15 cellular contexts compared by ENCODE assay signal in genomic region chr5:77066191-77066590, GRCh38.
DNase-seq lines count a peak whose midpoint lies in the region; ATAC-seq and TF ChIP-seq lines count a peak whose summit lies in the region.
"Had no signal": no experiment of that assay in that cellular context is flagged by ENCODE, and none has a peak within 500 bp of the region (broad histone marks: within the 10 kb centered on the region; RNA-seq: fewer than 3 reads in every experiment).

No MANE protein-coding gene starts in this region.

- H3K4me1 ChIP-seq in effector memory CD4-positive, alpha-beta T cell (ENCODE audit: control insufficient read depth, insufficient read depth, low read length, poor library complexity, severe bottlenecking), result no peaks in the 10 kb centered on the region
- H3K4me1 ChIP-seq: gastroesophageal sphincter had no signal

- H3K9me3 ChIP-seq in effector memory CD4-positive, alpha-beta T cell (ENCODE audit: control insufficient read depth, low read length), result no peaks in the 10 kb centered on the region
- H3K9me3 ChIP-seq: gastroesophageal sphincter had no signal

- no peak for TF ChIP-seq CTCF in GM20000 (IDR thresholded peaks at IDR 0.05; ENCODE audit: extremely low read depth, missing control alignments)

- H3K36me3 ChIP-seq in effector memory CD4-positive, alpha-beta T cell (ENCODE audit: control insufficient read depth, insufficient read depth, low read length), result peaks cover 35% of the 10 kb centered on the region

- H3K27me3 ChIP-seq in effector memory CD4-positive, alpha-beta T cell (replicated peaks; ENCODE audit: control insufficient read depth, insufficient read depth, low read length, poor library complexity, severe bottlenecking), result no peaks in the 10 kb centered on the region
- H3K27me3 ChIP-seq: cardiac muscle cell, gastroesophageal sphincter had no signal

- ATAC-seq in GM21529 (IDR thresholded peaks at IDR 0.05; ENCODE audit: unreplicated experiment) (peak; percentile 43), HG03135 (IDR thresholded peaks at IDR 0.05; ENCODE audit: unreplicated experiment) (peak; percentile 24), GM18519 (IDR thresholded peaks at IDR 0.05; ENCODE audit: low FRiP score, unreplicated experiment) (no peak)
- ATAC-seq: activated CD4-positive, CD25-positive, alpha-beta regulatory T cell treated with anti-CD3 and anti-CD28 coated beads, Interleukin-2, amount 50 U/mL, for 24 hours; gastroesophageal sphincter; stimulated activated naive CD8-positive, alpha-beta T cell treated with anti-CD3 and anti-CD28 coated beads, Interleukin-15, Interleukin-2, amounts not matched to agents 100 U/mL and 50 U/mL, for 24 hours had no signal

- no peak overlapping the region for H3K27ac ChIP-seq in effector memory CD4-positive, alpha-beta T cell (ENCODE audit: insufficient read depth, low read length, poor library complexity, severe bottlenecking)
- H3K27ac ChIP-seq: cardiac muscle cell, gastroesophageal sphincter had no signal

- no peak overlapping the region for H3K4me3 ChIP-seq in effector memory CD4-positive, alpha-beta T cell (ENCODE audit: insufficient read depth, low read depth, low read length, poor library complexity, severe bottlenecking)
- H3K4me3 ChIP-seq: cardiac muscle cell, gastroesophageal sphincter had no signal

- DNase-seq in CD1c-positive myeloid dendritic cell (ENCODE audit: extremely low spot score) (peak; percentile 68), SKM-1 treated with dmso at 0.1 percent for 144 hours (lab: John Stamatoyannopoulos, UW; ENCODE audit: unreplicated experiment) (peak; percentile 55), NCI-H524 treated with DMSO at 0.1 percent for 48 hours (lab: John Stamatoyannopoulos, UW) (no peak), GM20000 (ENCODE audit: low spot score) (no peak)
- no peak for DNase-seq in effector memory CD4-positive, alpha-beta T cell
- DNase-seq: CD8-positive, alpha-beta memory T cell; endodermal cell; OCI-M1; stimulated activated naive CD8-positive, alpha-beta T cell treated with anti-CD3 and anti-CD28 coated beads, Interleukin-15, Interleukin-2, amounts not matched to agents 100 U/mL and 50 U/mL, for 24 hours had no signal

Comparison
In these comparisons a context has a peak if more than half of its experiments do, and no peak if none do; other contexts are left out.
1. DNase-seq: peak in CD1c-positive myeloid dendritic cell (single experiment) and SKM-1 treated with dmso at 0.1 percent for 144 hours (single experiment); none in NCI-H524 treated with DMSO at 0.1 percent for 48 hours (single experiment), effector memory CD4-positive, alpha-beta T cell (0 of 3) and GM20000 (single experiment).